ENCODE assay signal across 27 cellular contexts in the genomic region with DNA sequence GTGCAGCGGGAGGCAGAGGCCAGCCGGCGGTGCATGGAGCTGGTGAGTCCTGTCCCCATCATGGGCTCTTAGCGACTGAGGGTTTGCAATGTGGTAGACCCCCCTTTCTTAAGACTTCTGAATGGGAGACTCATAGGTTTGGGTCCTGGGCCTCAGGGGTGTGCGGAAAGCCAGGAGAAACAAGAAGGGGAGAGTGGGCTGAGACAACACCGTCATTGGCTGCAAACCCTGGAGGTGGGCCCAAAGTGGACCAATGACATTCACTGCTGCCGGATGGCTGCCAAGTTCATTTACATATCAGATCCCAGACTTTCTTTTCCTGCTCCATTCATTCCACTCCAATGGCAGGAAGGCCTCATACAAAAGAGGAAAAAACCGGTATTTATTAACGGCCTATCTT.
"Had no signal": no experiment of that assay in that cellular context is flagged by ENCODE, and none has a peak within 500 bp of the region (broad histone marks: within the 10 kb centered on the region; RNA-seq: fewer than 3 reads in every experiment).

No MANE protein-coding gene starts in this region.

- DNase-seq: activated CD4-positive, alpha-beta memory T cell treated with anti-CD3 and anti-CD28 coated beads, Interleukin-2, amount 10 ng/mL, durations not matched to agents 7 days and 5 days; activated CD4-positive, alpha-beta T cell treated with anti-CD3 and anti-CD28 coated beads for 1 hour; activated CD4-positive, alpha-beta T cell treated with anti-CD3 and anti-CD28 coated beads for 4 hours; activated CD4-positive, alpha-beta T cell treated with anti-CD3 and anti-CD28 coated beads, Interleukin-2, amount 10 ng/mL, durations not matched to agents 7 days and 5 days; activated CD4-positive, alpha-beta T cell treated with anti-CD3 and anti-CD28 coated beads, Interleukin-2, amount 50 U/mL, for 4 hours; activated CD8-positive, alpha-beta memory T cell treated with anti-CD3 and anti-CD28 coated beads, Interleukin-2, amount 50 U/mL, for 48 hours; activated gamma-delta T cell; activated naive CD4-positive, alpha-beta T cell treated with anti-CD3 and anti-CD28 coated beads, Interleukin-2, amount 50 U/mL, for 16 hours; activated naive CD4-positive, alpha-beta T cell treated with Interleukin-2 at 50 U/mL for 16 hours; activated T-cell treated with anti-CD3 and anti-CD28 coated beads for 4 hours; activated T-cell treated with anti-CD3 and anti-CD28 coated beads, Interleukin-2, amount 50 U/mL, for 24 hours; activated T-cell treated with anti-CD3 and anti-CD28 coated beads, Interleukin-2, amount 50 U/mL, for 72 hours; amniotic stem cell; anterior cingulate cortex; brain microvascular endothelial cell; caudate nucleus; effector memory CD4-positive, alpha-beta T cell; erythroblast; foreskin keratinocyte; gastrocnemius medialis; glutamatergic neuron; T-helper 2 cell had no signal

- H3K4me1 Mint-ChIP-seq: activated CD4-positive, alpha-beta memory T cell treated with anti-CD3 and anti-CD28 coated beads, Interleukin-2, amount 10 ng/mL, durations not matched to agents 7 days and 5 days; activated CD4-positive, alpha-beta T cell treated with anti-CD3 and anti-CD28 coated beads, Interleukin-2, amount 10 ng/mL, durations not matched to agents 7 days and 5 days had no signal

- H3K36me3 ChIP-seq: brain microvascular endothelial cell had no signal

- H3K9me3 Mint-ChIP-seq: activated CD4-positive, alpha-beta memory T cell treated with anti-CD3 and anti-CD28 coated beads, Interleukin-2, amount 10 ng/mL, durations not matched to agents 7 days and 5 days; activated CD4-positive, alpha-beta T cell treated with anti-CD3 and anti-CD28 coated beads, Interleukin-2, amount 10 ng/mL, durations not matched to agents 7 days and 5 days; activated T-cell treated with anti-CD3 and anti-CD28 coated beads, Interleukin-2, amount 50 U/mL, for 24 hours; activated T-cell treated with anti-CD3 and anti-CD28 coated beads, Interleukin-2, amount 50 U/mL, for 72 hours had no signal

- H3K36me3 Mint-ChIP-seq: activated naive CD8-positive, alpha-beta T cell had no signal

- H3K9me3 ChIP-seq: esophagus muscularis mucosa, gastrocnemius medialis had no signal

- H3K27ac Mint-ChIP-seq: activated CD4-positive, alpha-beta memory T cell treated with anti-CD3 and anti-CD28 coated beads, Interleukin-2, amount 10 ng/mL, durations not matched to agents 7 days and 5 days; activated CD4-positive, alpha-beta T cell treated with anti-CD3 and anti-CD28 coated beads, Interleukin-2, amount 10 ng/mL, durations not matched to agents 7 days and 5 days; activated naive CD8-positive, alpha-beta T cell; activated T-cell treated with anti-CD3 and anti-CD28 coated beads, Interleukin-2, amount 50 U/mL, for 24 hours; activated T-cell treated with anti-CD3 and anti-CD28 coated beads, Interleukin-2, amount 50 U/mL, for 72 hours had no signal

- H3K27ac ChIP-seq: brain microvascular endothelial cell, esophagus muscularis mucosa, foreskin keratinocyte, gastrocnemius medialis had no signal

- H3K27me3 Mint-ChIP-seq: activated CD4-positive, alpha-beta memory T cell treated with anti-CD3 and anti-CD28 coated beads, Interleukin-2, amount 10 ng/mL, durations not matched to agents 7 days and 5 days; activated CD4-positive, alpha-beta T cell treated with anti-CD3 and anti-CD28 coated beads, Interleukin-2, amount 10 ng/mL, durations not matched to agents 7 days and 5 days; activated naive CD8-positive, alpha-beta T cell; activated T-cell treated with anti-CD3 and anti-CD28 coated beads, Interleukin-2, amount 50 U/mL, for 24 hours had no signal

- H3K4me3 Mint-ChIP-seq: activated CD4-positive, alpha-beta memory T cell treated with anti-CD3 and anti-CD28 coated beads, Interleukin-2, amount 10 ng/mL, durations not matched to agents 7 days and 5 days; activated CD4-positive, alpha-beta T cell treated with anti-CD3 and anti-CD28 coated beads, Interleukin-2, amount 10 ng/mL, durations not matched to agents 7 days and 5 days; activated naive CD8-positive, alpha-beta T cell; activated T-cell treated with anti-CD3 and anti-CD28 coated beads, Interleukin-2, amount 50 U/mL, for 24 hours; activated T-cell treated with anti-CD3 and anti-CD28 coated beads, Interleukin-2, amount 50 U/mL, for 72 hours had no signal

- FAIRE-seq: astrocyte, bronchial epithelial cell, colon had no signal

- H3K27me3 ChIP-seq: brain microvascular endothelial cell, foreskin keratinocyte, gastrocnemius medialis had no signal

- ATAC-seq: activated T-cell treated with anti-CD3 and anti-CD28 coated beads, Interleukin-2, amount 50 U/mL, for 72 hours; foreskin keratinocyte; gastrocnemius medialis had no signal

- H3K4me1 ChIP-seq: esophagus muscularis mucosa, foreskin keratinocyte, gastrocnemius medialis had no signal

- H3K4me3 ChIP-seq: esophagus muscularis mucosa, gastrocnemius medialis had no signal
